6 cellular contexts compared by ENCODE assay signal in genomic region chrX:154611146-154611545, GRCh38. TPM values are rescaled to one million over a fixed set of nuclear protein-coding genes. Genes with fewer than 3 reads are reported as not detected.
"Had no signal": no experiment of that assay in that cellular context is flagged by ENCODE, and none has a peak within 500 bp of the region (broad histone marks: within the 10 kb centered on the region; RNA-seq: fewer than 3 reads in every experiment).

No MANE protein-coding gene starts in this region.

RNA-seq across cellular contexts. Expression of gene CTAG1B, which starts 7.9 kb away (rescaled TPM):
- total RNA-seq: GM23248, H4, H7, HFFc6, IMR-90, K562 had no signal
- polyA plus RNA-seq: GM23248, IMR-90, K562 had no signal

RNA-seq across cellular contexts. Expression of gene CTAG1A, which starts 26.2 kb away (rescaled TPM):
- total RNA-seq: GM23248, H4, H7, HFFc6, IMR-90 had no signal
- polyA plus RNA-seq: GM23248, IMR-90, K562 had no signal

RNA-seq across cellular contexts. Expression of gene CTAG2, which starts 42.2 kb away (rescaled TPM):
- total RNA-seq: GM23248, H4, H7, HFFc6 had no signal
- polyA plus RNA-seq: GM23248 had no signal
